In genomic region chr11:102422817-102423725, GRCh38 we compare ENCODE assay signal across 13 cellular contexts. TPM values are rescaled to one million over a fixed set of nuclear protein-coding genes. Genes with fewer than 3 reads are reported as not detected.
DNase-seq lines count a peak whose midpoint lies in the region; ATAC-seq and TF ChIP-seq lines count a peak whose summit lies in the region.
"Had no signal": no experiment of that assay in that cellular context is flagged by ENCODE, and none has a peak within 500 bp of the region (broad histone marks: within the 10 kb centered on the region; RNA-seq: fewer than 3 reads in every experiment).

No MANE protein-coding gene starts in this region.

- TF ChIP-seq EP300 in suprapubic skin (IDR thresholded peaks at IDR 0.05) (no peak), esophagus muscularis mucosa (IDR thresholded peaks at IDR 0.05) (no peak)

- H3K27ac ChIP-seq in cardiac muscle cell: peak overlapping the region; percentile 48
- H3K27ac ChIP-seq in heart left ventricle: no peak overlapping the region
- peak overlapping the region; percentile 18 for H3K27ac ChIP-seq in WERI-Rb-1
- no peak overlapping the region for H3K27ac ChIP-seq in suprapubic skin
- H3K27ac ChIP-seq in esophagus muscularis mucosa (replicated peaks in 1 of 4): no peak overlapping the region
- H3K27ac ChIP-seq: ovary, SJSA1, transverse colon had no signal

- ATAC-seq in heart left ventricle: no peak

- WGBS in heart left ventricle, 4 donors: 80 to 91% (median 88%) methylated on average over 4 of the region's 4 CpGs
- WGBS in suprapubic skin: 72% methylated on average over 4 of the region's 4 CpGs
- WGBS in esophagus muscularis mucosa: 70% methylated on average over 4 of the region's 4 CpGs

- H3K4me1 ChIP-seq in cardiac muscle cell (ENCODE audit: low read depth): peaks cover 6% of the 10 kb centered on the region
- H3K4me1 ChIP-seq in heart left ventricle: peaks cover 0 to 18% (median 4%) of the 10 kb centered on the region in 12 donors
- H3K4me1 ChIP-seq in suprapubic skin: peaks cover 25% of the 10 kb centered on the region
- H3K4me1 ChIP-seq in esophagus muscularis mucosa: peaks cover 5 to 38% (median 33%) of the 10 kb centered on the region in 4 donors
- H3K4me1 ChIP-seq: SJSA1 had no signal

- no peaks in the 10 kb centered on the region for H3K27me3 ChIP-seq in cardiac muscle cell
- H3K27me3 ChIP-seq in heart left ventricle: no peaks in the 10 kb centered on the region
- H3K27me3 ChIP-seq in WERI-Rb-1 (ENCODE audit: insufficient read depth, low read depth, severe bottlenecking): no peaks in the 10 kb centered on the region
- no peaks in the 10 kb centered on the region for H3K27me3 ChIP-seq in suprapubic skin
- no peaks in the 10 kb centered on the region for H3K27me3 ChIP-seq in esophagus muscularis mucosa
- H3K27me3 ChIP-seq: ovary, SJSA1, transverse colon had no signal

- no peak for TF ChIP-seq POLR2A in heart left ventricle (IDR thresholded peaks at IDR 0.05)
- no peak for TF ChIP-seq POLR2A in suprapubic skin (IDR thresholded peaks at IDR 0.05)
- no peak for TF ChIP-seq POLR2A in esophagus muscularis mucosa (IDR thresholded peaks at IDR 0.05; ENCODE audit: low read depth)

- no peaks in the 10 kb centered on the region for H3K9me3 ChIP-seq in cardiac muscle cell (ENCODE audit: low read depth)
- H3K9me3 ChIP-seq in heart left ventricle: peaks cover 0 to under 1% (median 0%) of the 10 kb centered on the region in 12 donors
- no peaks in the 10 kb centered on the region for H3K9me3 ChIP-seq in WERI-Rb-1 (ENCODE audit: severe bottlenecking)
- H3K9me3 ChIP-seq in suprapubic skin: no peaks in the 10 kb centered on the region
- no peaks in the 10 kb centered on the region for H3K9me3 ChIP-seq in esophagus muscularis mucosa
- H3K9me3 ChIP-seq: ovary, SJSA1, transverse colon had no signal

- H3K4me3 ChIP-seq in cardiac muscle cell: no peak overlapping the region
- no peak overlapping the region for H3K4me3 ChIP-seq in heart left ventricle
- H3K4me3 ChIP-seq in WERI-Rb-1 (ENCODE audit: low read depth, low read length): no peak overlapping the region
- no peak overlapping the region for H3K4me3 ChIP-seq in suprapubic skin
- no peak overlapping the region for H3K4me3 ChIP-seq in esophagus muscularis mucosa
- H3K4me3 ChIP-seq: ovary, SJSA1, transverse colon had no signal

- no peak for DNase-seq in cardiac muscle cell (ENCODE audit: low read depth in 1 of 2, low spot score in 1 of 2)
- no peak for DNase-seq in heart left ventricle
- DNase-seq in WERI-Rb-1: peak; percentile 35
- DNase-seq in hippocampal formation (lab: John Stamatoyannopoulos, UW): peak; percentile 22 to 57
- peak; percentile 75 for DNase-seq in superior temporal gyrus (ENCODE audit: extremely low spot score)
- DNase-seq in suprapubic skin (ENCODE audit: low spot score in 2 of 2): no peak
- no peak for DNase-seq in esophagus muscularis mucosa (ENCODE audit: extremely low spot score)
- no peak for DNase-seq in COLO668 (lab: John Stamatoyannopoulos, UW; ENCODE audit: unreplicated experiment)
- DNase-seq: activated CD8-positive, alpha-beta memory T cell treated with anti-CD3 and anti-CD28 coated beads for 24 hours; left cardiac atrium; ovary; transverse colon had no signal

- H3K36me3 ChIP-seq in cardiac muscle cell (no peaks in the 10 kb centered on the region), heart left ventricle (no peaks in the 10 kb centered on the region), WERI-Rb-1 (peaks cover 8% of the 10 kb centered on the region), suprapubic skin (no peaks in the 10 kb centered on the region), esophagus muscularis mucosa (no peaks in the 10 kb centered on the region)
- H3K36me3 ChIP-seq: ovary, transverse colon had no signal

- intact Hi-C loops in heart left ventricle (cut with DNase I): no loop called here
- intact Hi-C loops in esophagus muscularis mucosa (cut with DNase I): no loop called here

- TF ChIP-seq CTCF in cardiac muscle cell (IDR thresholded peaks at IDR 0.05; ENCODE audit: low read depth, low read length) (no peak), heart left ventricle (IDR thresholded peaks at IDR 0.05) (no peak), WERI-Rb-1 (IDR thresholded peaks at IDR 0.05; ENCODE audit: low read depth, low read length) (no peak), suprapubic skin (IDR thresholded peaks at IDR 0.05) (no peak), esophagus muscularis mucosa (IDR thresholded peaks at IDR 0.05) (no peak)

RNA-seq across cellular contexts. Expression of gene TMEM123, which starts 29.5 kb away (rescaled TPM):
- 82.2 and 86.3 TPM in 2 replicates for total RNA-seq in cardiac muscle cell
- 92.6 and 142 TPM in 2 replicates for polyA plus RNA-seq in cardiac muscle cell
- 100 to 1,000 TPM in 2 of 9 donors, 10 to 100 TPM in 7; 54.5 to 116 (median 81.4) TPM for total RNA-seq in heart left ventricle
- polyA plus RNA-seq in heart left ventricle: 10 to 100 TPM; 25.0 to 31.7 TPM
- total RNA-seq in suprapubic skin: 100 to 1,000 TPM; 161 to 212 (median 197) TPM
- 100 to 1,000 TPM in 1 of 4 donors, 10 to 100 TPM in 3; 82.7 to 116 (median 88.8) TPM for total RNA-seq in esophagus muscularis mucosa

Comparison
In these comparisons a context has a peak if more than half of its experiments do, and no peak if none do; other contexts are left out.
1. H3K27ac ChIP-seq: peak in cardiac muscle cell (single experiment) and WERI-Rb-1 (single experiment); none in heart left ventricle (0 of 12), suprapubic skin (single experiment) and esophagus muscularis mucosa (0 of 4).
2. DNase-seq: peak in WERI-Rb-1 (single experiment), hippocampal formation (2 of 2) and superior temporal gyrus (single experiment); none in cardiac muscle cell (0 of 2), heart left ventricle (0 of 5), suprapubic skin (0 of 2), esophagus muscularis mucosa (single experiment) and COLO668 (single experiment).